ENCODE assay signal across 8 cellular contexts in the genomic region with DNA sequence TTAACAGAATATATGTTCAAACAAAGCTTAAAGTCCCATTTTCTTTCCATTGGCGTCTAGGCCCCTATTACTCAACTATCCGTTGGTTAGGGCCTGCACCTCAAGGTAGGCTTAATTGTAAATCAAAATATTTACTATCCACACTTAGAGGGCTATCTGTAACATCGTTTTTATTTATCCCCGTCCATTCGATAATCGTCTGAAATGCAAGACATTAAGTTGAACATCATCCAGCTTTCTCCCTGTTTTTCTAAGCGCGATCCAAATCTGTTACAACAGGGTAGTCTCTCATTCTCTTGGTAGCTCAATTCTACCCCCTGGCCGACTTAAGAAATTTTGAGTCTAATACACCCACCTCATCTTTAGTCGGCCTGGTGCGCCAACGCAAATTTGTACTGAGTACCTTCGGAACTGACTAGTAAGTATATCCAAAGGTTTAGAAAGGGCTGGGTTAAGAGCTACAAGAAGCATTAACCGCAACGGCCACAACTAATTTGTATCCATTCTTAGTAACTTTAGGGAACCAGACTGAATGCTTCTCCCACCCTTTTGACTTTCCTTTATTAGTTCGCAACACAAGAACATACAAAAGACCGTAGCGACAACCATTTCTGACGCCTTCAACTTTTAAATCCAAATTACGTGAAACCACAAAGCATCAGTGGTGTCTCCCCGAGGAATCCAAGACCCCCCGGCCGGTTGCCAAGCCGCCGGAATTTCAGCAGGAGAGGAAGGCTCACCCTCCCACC. TPM values are rescaled to one million over a fixed set of nuclear protein-coding genes. Genes with fewer than 3 reads are reported as not detected.
A peak's percentile ranks its signal among the peaks of the same experiment; 100 is the strongest.
DNase-seq lines count a peak whose midpoint lies in the region; ATAC-seq and TF ChIP-seq lines count a peak whose summit lies in the region.

No MANE protein-coding gene starts in this region.

- intact Hi-C loops in right cardiac atrium (cut with DNase I), result no loop called here

- H3K4me1 ChIP-seq in right cardiac atrium (ENCODE audit: control insufficient read depth, insufficient read depth, low read length), result no peaks in the 10 kb centered on the region

- H3K9me3 ChIP-seq in right cardiac atrium (ENCODE audit: control insufficient read depth, low read length), result no peaks in the 10 kb centered on the region

- 4% methylated on average over 25 of the region's 25 CpGs for WGBS in right cardiac atrium

- H3K27me3 ChIP-seq in right cardiac atrium (ENCODE audit: control insufficient read depth, insufficient read depth), result no peaks in the 10 kb centered on the region

- POLR2A ChIA-PET in AG04449 (lab: Yijun Ruan, JAX), result interaction anchor here (0.5 to 2.5 kb wide), 32 partner anchors 10 to 907 kb away, joined by 3 to 16 read pairs (median 4); partner anchors contain the start of genes ADM, IPO7 and WEE1
- POLR2A ChIA-PET in HEK293T (lab: Yijun Ruan, JAX), result interaction anchor here (0.5 to 4.3 kb wide), 39 partner anchors 8 to 843 kb away, joined by 3 to 44 read pairs (median 5); partner anchors contain the start of genes DENND5A, IPO7, TMEM41B and WEE1

- no peak for DNase-seq in AG04449 (ENCODE audit: low read depth, low spot score)
- DNase-seq in H4 (ENCODE audit: low spot score), result peak; percentile 30
- DNase-seq in RPMI7951 (ENCODE audit: low read depth), result peak; percentile 44
- peak in 2 of 3 donors; percentile 61 to 82 for DNase-seq in right cardiac atrium
- peak; percentile 26 for DNase-seq in retinal pigment epithelial cell (ENCODE audit: low read depth)
- DNase-seq in HEK293T (ENCODE audit: extremely low spot score), result no peak

- TF ChIP-seq CTCF in AG04449 (IDR thresholded peaks at IDR 0.05; ENCODE audit: insufficient read depth, low read length, missing control alignments) (no peak), retinal pigment epithelial cell (conservative IDR thresholded peaks at IDR 0.05; ENCODE audit: low read depth, low read length) (no peak)

- no peak for ATAC-seq in right cardiac atrium
- no peak for ATAC-seq in HG02884 (IDR thresholded peaks at IDR 0.05; ENCODE audit: unreplicated experiment)

- CTCF ChIA-PET in AG04449 (lab: Yijun Ruan, JAX) (interaction anchor here (0.8 to 3.3 kb wide), 5 partner anchors 10 to 294 kb away, joined by 3 to 15 read pairs (median 6); no protein-coding TSS in a partner anchor), HEK293T (lab: Yijun Ruan, JAX) (interaction anchor here (0.8 to 1.0 kb wide), 2 partner anchors 47 kb away, joined by 3 to 5 read pairs; no protein-coding TSS in a partner anchor)

- H3K27ac ChIP-seq in angular gyrus (ENCODE audit: low read depth, low read length) (peak overlapping the region; percentile 90), right cardiac atrium (ENCODE audit: low read length) (peak overlapping the region; percentile 100)

- H3K4me3 ChIP-seq in AG04449 (ENCODE audit: low read depth, low read length) (peak overlapping the region; percentile 90), right cardiac atrium (ENCODE audit: low read length) (peak overlapping the region; percentile 87), retinal pigment epithelial cell (ENCODE audit: low read length) (peak overlapping the region; percentile 98)

TF ChIP-seq in HEK293T, 16 proteins besides CTCF, POLR2A, EP300 and RAD21:
- no peak for TF ChIP-seq FOXA1 (IDR thresholded peaks at IDR 0.05)
- TF ChIP-seq ARNT (IDR thresholded peaks at IDR 0.05), result no peak
- no peak for TF ChIP-seq L3MBTL2 (conservative IDR thresholded peaks at IDR 0.05)
- no peak for TF ChIP-seq BHLHE40 (IDR thresholded peaks at IDR 0.05; ENCODE audit: borderline replicate concordance)
- no peak for TF ChIP-seq CTBP1 (IDR thresholded peaks at IDR 0.05; ENCODE audit: borderline replicate concordance)
- TF ChIP-seq, protein P1, sequence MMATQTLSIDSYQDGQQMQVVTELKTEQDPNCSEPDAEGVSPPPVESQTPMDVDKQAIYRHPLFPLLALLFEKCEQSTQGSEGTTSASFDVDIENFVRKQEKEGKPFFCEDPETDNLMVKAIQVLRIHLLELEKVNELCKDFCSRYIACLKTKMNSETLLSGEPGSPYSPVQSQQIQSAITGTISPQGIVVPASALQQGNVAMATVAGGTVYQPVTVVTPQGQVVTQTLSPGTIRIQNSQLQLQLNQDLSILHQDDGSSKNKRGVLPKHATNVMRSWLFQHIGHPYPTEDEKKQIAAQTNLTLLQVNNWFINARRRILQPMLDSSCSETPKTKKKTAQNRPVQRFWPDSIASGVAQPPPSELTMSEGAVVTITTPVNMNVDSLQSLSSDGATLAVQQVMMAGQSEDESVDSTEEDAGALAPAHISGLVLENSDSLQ (IDR thresholded peaks at IDR 0.05), result no peak
- TF ChIP-seq TARDBP (IDR thresholded peaks at IDR 0.05), result no peak
- TF ChIP-seq FOXM1 (IDR thresholded peaks at IDR 0.05; ENCODE audit: borderline replicate concordance), result no peak
- no peak for TF ChIP-seq ZNF384 (IDR thresholded peaks at IDR 0.05)
- TF ChIP-seq LEF1 (IDR thresholded peaks at IDR 0.05; ENCODE audit: borderline replicate concordance), result no peak
- TF ChIP-seq SP1 (IDR thresholded peaks at IDR 0.05), result no peak

RNA-seq across cellular contexts. Expression of gene ZNF143, which starts 1.1 kb away (rescaled TPM):
- total RNA-seq in H4 (2014; rRNA removed; shearing (Covaris generic)), result 27.6 and 38.0 TPM in 2 replicates
- total RNA-seq in RPMI7951 (2014; rRNA removed; shearing (Covaris generic)), result 25.1 and 34.7 TPM in 2 replicates
- total RNA-seq in right cardiac atrium, result 10 to 100 TPM; 19.3 to 30.6 (median 26.9) TPM
- 13.9 TPM for polyA plus RNA-seq in right cardiac atrium

Comparison
In these comparisons a context has a peak if more than half of its experiments do, and no peak if none do; other contexts are left out.
1. DNase-seq: peak in H4 (single experiment), RPMI7951 (single experiment), right cardiac atrium (2 of 3) and retinal pigment epithelial cell (single experiment); none in AG04449 (single experiment) and HEK293T (single experiment).
2. Peak in every context shown above with its lines, with median percentiles within 50 percentile points of each other: H3K4me3 ChIP-seq.